ENCODE assay signal across 21 cellular contexts in the genomic region with DNA sequence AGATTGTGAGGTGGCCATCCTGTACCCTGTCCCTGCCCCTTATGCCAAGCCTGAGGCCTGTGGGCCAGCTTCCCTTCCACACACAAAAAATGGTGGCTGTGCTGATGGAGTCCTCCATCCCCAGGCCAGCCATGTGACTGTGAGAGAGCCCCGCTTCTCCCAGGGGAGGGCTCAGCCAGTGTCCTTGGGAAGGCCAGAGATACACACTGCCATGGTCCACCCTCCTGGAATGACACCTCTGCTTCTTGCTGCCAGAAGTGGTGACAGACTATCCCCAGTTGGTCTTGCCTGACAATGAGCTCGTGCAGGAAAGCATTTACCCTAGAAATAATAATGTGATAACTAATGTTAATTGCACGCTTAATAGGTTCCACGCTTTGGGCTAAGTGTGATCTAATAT. TPM values are rescaled to one million over a fixed set of nuclear protein-coding genes. Genes with fewer than 3 reads are reported as not detected.
"Had no signal": no experiment of that assay in that cellular context is flagged by ENCODE, and none has a peak within 500 bp of the region (broad histone marks: within the 10 kb centered on the region; RNA-seq: fewer than 3 reads in every experiment).

No MANE protein-coding gene starts in this region.

- H3K27ac ChIP-seq: suprapubic skin, transverse colon had no signal

- H3K9me3 Mint-ChIP-seq: activated naive CD4-positive, alpha-beta T cell treated with anti-CD3 and anti-CD28 coated beads for 36 hours; activated naive CD8-positive, alpha-beta T cell treated with anti-CD3 and anti-CD28 coated beads, Interleukin-2, amount 10 ng/mL, durations not matched to agents 7 days and 5 days; naive thymus-derived CD4-positive, alpha-beta T cell; neural crest cell; stimulated activated naive CD8-positive, alpha-beta T cell treated with anti-CD3 and anti-CD28 coated beads, Interleukin-15, amount 100 ng/mL, for 72 hours; T-helper 1 cell treated with Interleukin-12 subunit alpha and Interleukin-12 subunit beta and Interleukin-4 antibody, amounts not matched to agents 30 μg/mL and 1 μg/mL, for 36 hours; WTC11 had no signal

- H3K36me3 ChIP-seq: suprapubic skin, transverse colon had no signal

- ATAC-seq: esophagus mucosa; naive thymus-derived CD4-positive, alpha-beta T cell; stimulated activated naive CD8-positive, alpha-beta T cell treated with anti-CD3 and anti-CD28 coated beads, Interleukin-15, amount 100 ng/mL, for 72 hours; WTC11 had no signal

- H3K9me3 ChIP-seq: suprapubic skin, transverse colon had no signal

- DNase-seq: activated CD4-positive, alpha-beta T cell treated with anti-CD3 and anti-CD28 coated beads, Interleukin-2, amount 50 U/mL, for 4 hours; activated CD8-positive, alpha-beta memory T cell treated with anti-CD3 and anti-CD28 coated beads for 24 hours; activated naive CD4-positive, alpha-beta T cell treated with anti-CD3 and anti-CD28 coated beads for 36 hours; activated naive CD8-positive, alpha-beta T cell treated with anti-CD3 and anti-CD28 coated beads, Interleukin-2, amount 10 ng/mL, durations not matched to agents 7 days and 5 days; activated T-cell treated with anti-CD3 and anti-CD28 coated beads, Interleukin-2, amount 50 U/mL, for 48 hours; amniotic stem cell; effector CD4-positive, alpha-beta T cell; islet precursor cell; naive thymus-derived CD4-positive, alpha-beta T cell; stimulated activated CD4-positive, alpha-beta T cell treated with anti-CD3 and anti-CD28 coated beads, Interleukin-12 subunit alpha, Interleukin-12 subunit beta, amount 100 ng/mL, for 4 hours; stimulated activated CD4-positive, alpha-beta T cell treated with anti-CD3 and anti-CD28 coated beads, Interleukin-4, amount 100 ng/mL, for 4 hours; stimulated activated naive CD8-positive, alpha-beta T cell treated with anti-CD3 and anti-CD28 coated beads, Interleukin-15, amount 100 ng/mL, for 72 hours; T1000; transverse colon had no signal

- H3K4me1 Mint-ChIP-seq: activated naive CD8-positive, alpha-beta T cell treated with anti-CD3 and anti-CD28 coated beads, Interleukin-2, amount 10 ng/mL, durations not matched to agents 7 days and 5 days; naive thymus-derived CD4-positive, alpha-beta T cell; stimulated activated naive CD8-positive, alpha-beta T cell treated with anti-CD3 and anti-CD28 coated beads, Interleukin-15, amount 100 ng/mL, for 72 hours had no signal

- H3K4me3 ChIP-seq: lung, suprapubic skin, transverse colon had no signal

- H3K27ac Mint-ChIP-seq: activated naive CD4-positive, alpha-beta T cell treated with anti-CD3 and anti-CD28 coated beads for 36 hours; activated naive CD8-positive, alpha-beta T cell treated with anti-CD3 and anti-CD28 coated beads, Interleukin-2, amount 10 ng/mL, durations not matched to agents 7 days and 5 days; naive thymus-derived CD4-positive, alpha-beta T cell; T-helper 1 cell treated with Interleukin-12 subunit alpha and Interleukin-12 subunit beta and Interleukin-4 antibody, amounts not matched to agents 30 μg/mL and 1 μg/mL, for 36 hours had no signal

- H3K27me3 Mint-ChIP-seq: naive thymus-derived CD4-positive, alpha-beta T cell; stimulated activated naive CD8-positive, alpha-beta T cell treated with anti-CD3 and anti-CD28 coated beads, Interleukin-15, amount 100 ng/mL, for 72 hours had no signal

- H3K36me3 Mint-ChIP-seq: activated naive CD8-positive, alpha-beta T cell treated with anti-CD3 and anti-CD28 coated beads, Interleukin-2, amount 10 ng/mL, durations not matched to agents 7 days and 5 days had no signal

- H3K27me3 ChIP-seq: suprapubic skin, transverse colon had no signal

- H3K4me3 Mint-ChIP-seq: activated naive CD4-positive, alpha-beta T cell treated with anti-CD3 and anti-CD28 coated beads for 36 hours; activated naive CD8-positive, alpha-beta T cell treated with anti-CD3 and anti-CD28 coated beads, Interleukin-2, amount 10 ng/mL, durations not matched to agents 7 days and 5 days; naive thymus-derived CD4-positive, alpha-beta T cell; neural crest cell; stimulated activated naive CD8-positive, alpha-beta T cell treated with anti-CD3 and anti-CD28 coated beads, Interleukin-15, amount 100 ng/mL, for 72 hours; T-helper 1 cell treated with Interleukin-12 subunit alpha and Interleukin-12 subunit beta and Interleukin-4 antibody, amounts not matched to agents 30 μg/mL and 1 μg/mL, for 36 hours; WTC11 had no signal

- H3K4me1 ChIP-seq: suprapubic skin, transverse colon had no signal

RNA-seq across cellular contexts. Expression of a gene that starts 38.0 kb away (rescaled TPM):
- total RNA-seq: activated naive CD4-positive, alpha-beta T cell treated with anti-CD3 and anti-CD28 coated beads for 36 hours; bronchial epithelial cell had no signal
- polyA plus RNA-seq: naive thymus-derived CD4-positive, alpha-beta T cell had no signal
